Comparison of ENCODE assay signal across 9 cellular contexts in the genomic region with DNA sequence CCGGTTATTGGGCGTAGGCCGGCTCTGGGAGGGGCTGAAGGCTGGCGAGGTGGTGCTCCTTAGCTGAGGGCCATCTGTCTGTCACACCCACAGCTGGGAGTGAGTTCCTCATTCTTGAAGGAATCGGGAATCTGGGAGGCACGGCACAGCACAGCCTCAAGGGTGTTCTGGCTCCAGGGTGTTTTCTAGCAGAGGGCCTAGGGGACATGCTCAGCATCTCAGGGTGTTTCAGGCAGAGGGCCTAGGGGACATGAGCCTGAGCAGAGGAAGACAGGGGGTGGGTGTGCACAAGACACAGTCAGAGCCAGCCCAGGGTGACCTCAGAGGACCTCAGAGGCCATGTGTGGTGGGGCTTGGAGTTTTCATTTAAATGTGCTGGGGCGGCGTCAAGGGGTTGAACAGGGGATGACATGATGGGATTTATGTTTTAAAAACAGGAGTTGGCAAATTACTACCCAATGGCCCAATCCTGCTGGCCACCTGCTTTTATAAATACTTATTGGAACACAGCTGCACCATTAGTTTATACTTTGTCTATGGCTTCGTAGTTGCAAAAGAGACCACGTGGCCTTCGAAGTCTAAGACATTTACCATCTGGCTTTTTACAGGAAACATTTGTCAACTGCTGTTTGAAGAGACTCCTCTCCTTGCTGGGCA.
A peak's percentile ranks its signal among the peaks of the same experiment; 100 is the strongest.
DNase-seq lines count a peak whose midpoint lies in the region; ATAC-seq and TF ChIP-seq lines count a peak whose summit lies in the region.
"Had no signal": no experiment of that assay in that cellular context is flagged by ENCODE, and none has a peak within 500 bp of the region (broad histone marks: within the 10 kb centered on the region; RNA-seq: fewer than 3 reads in every experiment).

No MANE protein-coding gene starts in this region.

- DNase-seq in activated T-cell treated with anti-CD3 and anti-CD28 coated beads, Interleukin-2, amount 50 U/mL, for 72 hours = peak; percentile 31 to 55
- DNase-seq in activated T-cell treated with anti-CD3 and anti-CD28 coated beads for 4 hours (no peak), right lobe of liver (peak in 1 of 3 donors; percentile 53), type B pancreatic cell (ENCODE audit: extremely low spot score, unreplicated experiment) (no peak), posterior cingulate gyrus (no peak), HUDEP-2 (lab: John Stamatoyannopoulos, UW; ENCODE audit: unreplicated experiment in 76 of 76) (no peak), MM.1S (no peak)
- DNase-seq: NCI-H510A treated with DMSO at 0.1 percent for 48 hours had no signal

- H3K9me3 ChIP-seq in right lobe of liver (no peaks in the 10 kb centered on the region), MM.1S (replicated peaks; ENCODE audit: insufficient read depth, low read length) (no peaks in the 10 kb centered on the region)

- H3K4me1 Mint-ChIP-seq in activated T-cell treated with anti-CD3 and anti-CD28 coated beads, Interleukin-2, amount 50 U/mL, for 72 hours (ENCODE audit: low read depth) = peaks cover 30% of the 10 kb centered on the region
- H3K4me1 Mint-ChIP-seq in brain (peaks cover 58% of the 10 kb centered on the region), type B pancreatic cell (ENCODE audit: unreplicated experiment) (peaks cover 31% of the 10 kb centered on the region)

- no peaks in the 10 kb centered on the region for H3K79me2 ChIP-seq in MM.1S (ENCODE audit: low read length)

- no peak overlapping the region for H3K4me3 ChIP-seq in right lobe of liver
- no peak overlapping the region for H3K4me3 ChIP-seq in MM.1S (ENCODE audit: low read length)

- no peaks in the 10 kb centered on the region for H3K36me3 Mint-ChIP-seq in activated T-cell treated with anti-CD3 and anti-CD28 coated beads, Interleukin-2, amount 50 U/mL, for 72 hours (ENCODE audit: insufficient read depth in 2 of 2)
- H3K36me3 Mint-ChIP-seq in brain = no peaks in the 10 kb centered on the region
- peaks cover 3% of the 10 kb centered on the region for H3K36me3 Mint-ChIP-seq in type B pancreatic cell

- no peaks in the 10 kb centered on the region for H3K9me3 Mint-ChIP-seq in activated T-cell treated with anti-CD3 and anti-CD28 coated beads, Interleukin-2, amount 50 U/mL, for 72 hours
- H3K9me3 Mint-ChIP-seq in brain (peaks cover 0 to 7% (median 0%) of the 10 kb centered on the region in 5 experiments), type B pancreatic cell (no peaks in the 10 kb centered on the region)

- no peak for TF ChIP-seq CTCF in brain (conservative IDR thresholded peaks at IDR 0.05)
- no peak for TF ChIP-seq CTCF in right lobe of liver (IDR thresholded peaks at IDR 0.05)
- no peak for TF ChIP-seq CTCF in type B pancreatic cell (conservative IDR thresholded peaks at IDR 0.05)
- TF ChIP-seq CTCF in MM.1S (IDR thresholded peaks at IDR 0.05; ENCODE audit: low read length) = no peak

- no peak overlapping the region for H3K4me2 ChIP-seq in MM.1S (ENCODE audit: low read depth, low read length)

- no peaks in the 10 kb centered on the region for H3K9me2 ChIP-seq in MM.1S (replicated peaks; ENCODE audit: insufficient read depth, low read length)

- H3K36me3 ChIP-seq in right lobe of liver (peaks cover 0 to 6% (median 0%) of the 10 kb centered on the region in 4 donors), MM.1S (replicated peaks; ENCODE audit: insufficient read depth, low read length) (no peaks in the 10 kb centered on the region)

- peaks cover 0 to 10% (median 4%) of the 10 kb centered on the region in 4 donors for H3K4me1 ChIP-seq in right lobe of liver
- no peaks in the 10 kb centered on the region for H3K4me1 ChIP-seq in MM.1S (ENCODE audit: low read length)

- 45% methylated on average over 6 of the region's 11 CpGs for WGBS in right lobe of liver (ENCODE audit: insufficient coverage, low coverage, low lambda C conversion rate, missing lambda C conversion rate)

- ATAC-seq in activated T-cell treated with anti-CD3 and anti-CD28 coated beads, Interleukin-2, amount 50 U/mL, for 72 hours (replicated peaks in 1 of 2) = peak; percentile 52
- ATAC-seq in right lobe of liver = no peak

- H3K9ac ChIP-seq in MM.1S (ENCODE audit: low read length) = no peak overlapping the region

- no peaks in the 10 kb centered on the region for H4K20me1 ChIP-seq in MM.1S (ENCODE audit: insufficient read depth, low read length)

- intact Hi-C loops in right lobe of liver (cut with DNase I) = no loop called here
- intact Hi-C loops in posterior cingulate gyrus (cut with DNase I) = loop anchor here (5.0 kb wide), 1 partner anchor 183 kb away; no protein-coding TSS in a partner anchor

- no peak overlapping the region for H3K27ac Mint-ChIP-seq in activated T-cell treated with anti-CD3 and anti-CD28 coated beads, Interleukin-2, amount 50 U/mL, for 72 hours
- H3K27ac Mint-ChIP-seq in brain (peak overlapping the region in 3 of 5 experiments; percentile 24 to 69 (median 38)), type B pancreatic cell (peak overlapping the region; percentile 55)

- H3K4me3 Mint-ChIP-seq in activated T-cell treated with anti-CD3 and anti-CD28 coated beads, Interleukin-2, amount 50 U/mL, for 72 hours = peak overlapping the region; percentile 25 to 80
- H3K4me3 Mint-ChIP-seq in brain (no peak overlapping the region), type B pancreatic cell (no peak overlapping the region)

- H2AFZ ChIP-seq in MM.1S (ENCODE audit: low read length) = no peak overlapping the region

- H3K27ac ChIP-seq in right lobe of liver = peak overlapping the region; percentile 2 to 73 (median 71)
- no peak overlapping the region for H3K27ac ChIP-seq in MM.1S (ENCODE audit: low read length)

- TF ChIP-seq POLR2A in right lobe of liver (IDR thresholded peaks at IDR 0.05) = no peak

- H3K27me3 ChIP-seq in right lobe of liver (no peaks in the 10 kb centered on the region), MM.1S (replicated peaks; ENCODE audit: insufficient read depth, low read length) (peaks cover 30% of the 10 kb centered on the region)

- H3F3A ChIP-seq in MM.1S (ENCODE audit: insufficient read depth, low read length) = no peaks in the 10 kb centered on the region

- no peaks in the 10 kb centered on the region for H3K27me3 Mint-ChIP-seq in activated T-cell treated with anti-CD3 and anti-CD28 coated beads, Interleukin-2, amount 50 U/mL, for 72 hours (ENCODE audit: low read depth)
- H3K27me3 Mint-ChIP-seq in brain (peaks cover 17% of the 10 kb centered on the region), type B pancreatic cell (peaks cover 3% of the 10 kb centered on the region)

Comparison
In these comparisons a context has a peak if more than half of its experiments do, and no peak if none do; other contexts are left out.
1. DNase-seq: peak in activated T-cell treated with anti-CD3 and anti-CD28 coated beads, Interleukin-2, amount 50 U/mL, for 72 hours (2 of 2); none in activated T-cell treated with anti-CD3 and anti-CD28 coated beads for 4 hours (single experiment), type B pancreatic cell (single experiment), posterior cingulate gyrus (0 of 10), HUDEP-2 (0 of 76) and MM.1S (single experiment).
2. ATAC-seq: peak in activated T-cell treated with anti-CD3 and anti-CD28 coated beads, Interleukin-2, amount 50 U/mL, for 72 hours (2 of 2); none in right lobe of liver (0 of 4).
3. H3K4me3 Mint-ChIP-seq: peak in activated T-cell treated with anti-CD3 and anti-CD28 coated beads, Interleukin-2, amount 50 U/mL, for 72 hours (2 of 2); none in brain (0 of 5) and type B pancreatic cell (single experiment).